29 cellular contexts compared by ENCODE assay signal in the genomic region with DNA sequence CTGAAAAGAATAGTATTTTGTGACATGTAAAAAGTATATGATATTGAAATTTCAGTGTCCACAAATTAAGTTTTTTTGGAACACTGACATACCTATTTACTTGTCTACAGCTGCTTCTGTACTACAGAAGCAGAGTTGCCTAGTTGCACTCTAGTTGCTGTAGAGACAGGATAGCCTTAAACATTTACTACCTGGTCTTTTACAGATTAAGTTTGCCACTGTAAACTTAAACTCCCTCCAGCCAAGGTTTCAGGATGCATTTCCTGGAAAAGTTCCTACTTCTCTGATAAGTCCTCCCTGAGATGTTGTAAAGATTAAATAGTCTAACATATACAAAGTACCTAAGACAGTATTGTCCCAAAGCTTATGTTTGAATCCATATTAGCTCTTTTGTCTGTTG. TPM values are rescaled to one million over a fixed set of nuclear protein-coding genes. Genes with fewer than 3 reads are reported as not detected.
"Had no signal": no experiment of that assay in that cellular context is flagged by ENCODE, and none has a peak within 500 bp of the region (broad histone marks: within the 10 kb centered on the region; RNA-seq: fewer than 3 reads in every experiment).

No MANE protein-coding gene starts in this region.

- H3K4me3 ChIP-seq: dorsolateral prefrontal cortex, gastrocnemius medialis, heart left ventricle, left lung, prostate gland, right atrium auricular region, smooth muscle cell, stomach, thyroid gland, vagina had no signal

- H3K36me3 ChIP-seq: gastrocnemius medialis, heart left ventricle, left lung, prostate gland, right atrium auricular region, stomach, thyroid gland, vagina had no signal

- H3K4me1 Mint-ChIP-seq: naive thymus-derived CD8-positive, alpha-beta T cell; nephron progenitor cell had no signal

- H3K4me2 ChIP-seq: smooth muscle cell had no signal

- H3K27ac Mint-ChIP-seq: naive thymus-derived CD8-positive, alpha-beta T cell; nephron progenitor cell had no signal

- H3K4me1 ChIP-seq: gastrocnemius medialis, heart left ventricle, left lung, prostate gland, right atrium auricular region, stomach, thyroid gland, vagina had no signal

- DNase-seq: dorsolateral prefrontal cortex; effector CD4-positive, alpha-beta T cell; foreskin fibroblast; gastrocnemius medialis; heart left ventricle; hippocampal formation; left cardiac atrium; left lung; midbrain; naive thymus-derived CD8-positive, alpha-beta T cell; nephron progenitor cell; nucleus accumbens; stimulated activated CD4-positive, alpha-beta T cell treated with anti-CD3 and anti-CD28 coated beads, Interleukin-12 subunit alpha, Interleukin-12 subunit beta, amount 100 ng/mL, for 4 hours; stimulated activated CD4-positive, alpha-beta T cell treated with anti-CD3 and anti-CD28 coated beads, Interleukin-1b, Interleukin-23, amount 100 ng/mL, for 48 hours; stimulated activated CD4-positive, alpha-beta T cell treated with anti-CD3 and anti-CD28 coated beads, Interleukin-4, amount 100 ng/mL, for 1 hour; stimulated activated CD8-positive, alpha-beta memory T cell treated with anti-CD3 and anti-CD28 coated beads, Interleukin-4, amount 100 ng/mL, for 48 hours; stimulated activated naive CD4-positive, alpha-beta T cell treated with Interleukin-2 at 50 U/mL for 16 hours; stomach; thyroid gland; trophoblast cell had no signal

- H3K27ac ChIP-seq: dorsolateral prefrontal cortex, epithelial cell of prostate, gastrocnemius medialis, heart left ventricle, left lung, prostate gland, right atrium auricular region, stomach, thyroid gland, vagina had no signal

- H3K36me3 Mint-ChIP-seq: naive thymus-derived CD8-positive, alpha-beta T cell had no signal

- H3K9me3 ChIP-seq: gastrocnemius medialis, heart left ventricle, left lung, prostate gland, right atrium auricular region, stomach, thyroid gland, vagina had no signal

- H3K4me3 Mint-ChIP-seq: naive thymus-derived CD8-positive, alpha-beta T cell; nephron progenitor cell had no signal

- H3K27me3 ChIP-seq: gastrocnemius medialis, heart left ventricle, left lung, right atrium auricular region, stomach, thyroid gland, vagina had no signal

- ATAC-seq: esophagus mucosa; gastrocnemius medialis; heart left ventricle; left cardiac atrium; left lung; naive thymus-derived CD8-positive, alpha-beta T cell; sciatic nerve had no signal

- H3K9me3 Mint-ChIP-seq: nephron progenitor cell had no signal

RNA-seq across cellular contexts. Expression of a gene that starts 17.4 kb away (rescaled TPM):
- total RNA-seq: kidney epithelial cell; lung microvascular endothelial cell; naive thymus-derived CD8-positive, alpha-beta T cell had no signal
- polyA plus RNA-seq: naive thymus-derived CD8-positive, alpha-beta T cell had no signal
